21 cellular contexts compared by ENCODE assay signal in the genomic region with DNA sequence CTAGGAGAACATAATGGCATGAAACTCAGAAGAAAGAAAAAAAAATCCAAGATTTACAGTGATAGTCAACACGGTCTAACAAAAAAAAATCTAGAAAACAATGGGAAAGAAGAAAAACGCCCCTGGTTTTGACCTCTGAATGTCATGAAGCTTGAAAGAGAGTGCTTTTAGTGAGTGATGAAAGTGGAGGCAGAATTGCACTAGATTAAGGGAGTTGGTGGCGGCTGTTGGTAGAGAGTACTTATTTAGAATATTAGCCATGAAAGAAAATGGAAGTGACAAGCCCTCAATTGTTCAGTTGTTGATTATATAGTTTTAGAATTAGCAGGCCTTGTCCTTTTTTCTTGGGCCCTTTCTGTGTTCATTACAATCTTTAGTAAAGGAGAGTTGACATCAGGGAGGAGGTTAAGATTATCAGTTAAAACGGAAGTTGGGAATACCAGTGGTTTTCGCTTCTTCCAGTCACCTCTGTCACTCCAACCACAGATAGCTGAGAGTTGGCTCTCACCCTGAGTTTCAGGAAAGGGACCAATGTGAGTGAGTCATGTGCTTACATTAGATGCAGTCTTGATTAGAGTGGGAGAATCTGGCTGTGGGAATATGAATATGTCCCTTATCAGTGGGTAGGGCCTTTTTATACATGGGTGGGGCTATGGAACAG. TPM values are rescaled to one million over a fixed set of nuclear protein-coding genes. Genes with fewer than 3 reads are reported as not detected.
DNase-seq lines count a peak whose midpoint lies in the region; ATAC-seq, FAIRE-seq and TF ChIP-seq lines count a peak whose summit lies in the region.
"Had no signal": no experiment of that assay in that cellular context is flagged by ENCODE, and none has a peak within 500 bp of the region (broad histone marks: within the 10 kb centered on the region; RNA-seq: fewer than 3 reads in every experiment).

No MANE protein-coding gene starts in this region.

- CTCF ChIA-PET in HCT116 (lab: Charles Lee) = no interaction called here

- FAIRE-seq in RCC 7860 (lab: Jason Lieb, UNC) = peak; percentile 97

- no peaks in the 10 kb centered on the region for H3K36me3 ChIP-seq in HCT116 (ENCODE audit: control insufficient read depth in 1 of 2, insufficient read depth in 2 of 2, low read length in 2 of 2)
- H3K36me3 ChIP-seq in spleen = no peaks in the 10 kb centered on the region
- H3K36me3 ChIP-seq: heart right ventricle, tibial nerve had no signal

- peaks cover 30 to 66% of the 10 kb centered on the region in 2 experiments for H3K4me1 ChIP-seq in HCT116 (ENCODE audit: control insufficient read depth in 1 of 2, insufficient read depth in 2 of 2, low read length in 2 of 2)
- H3K4me1 ChIP-seq in spleen = peaks cover 0 to 8% (median 4%) of the 10 kb centered on the region in 6 donors
- H3K4me1 ChIP-seq: tibial nerve had no signal

- peaks cover 7% of the 10 kb centered on the region for H3K4me1 Mint-ChIP-seq in activated naive CD8-positive, alpha-beta T cell treated with anti-CD3 and anti-CD28 coated beads, Interleukin-2, amount 50 U/mL, for 24 hours
- H3K4me1 Mint-ChIP-seq: nephron had no signal

- peak overlapping the region; percentile 25 for H2AFZ ChIP-seq in HCT116 (ENCODE audit: low read depth, low read length, poor library complexity, severe bottlenecking)

- H3K27me3 Mint-ChIP-seq in activated naive CD8-positive, alpha-beta T cell treated with anti-CD3 and anti-CD28 coated beads, Interleukin-2, amount 50 U/mL, for 24 hours = peaks cover under 1% of the 10 kb centered on the region

- peak overlapping the region; percentile 28 for H3K9ac ChIP-seq in HCT116 (ENCODE audit: low read length)

- H3K27ac ChIP-seq in HCT116 (ENCODE audit: low read depth, low read length) = peak overlapping the region; percentile 86
- H3K27ac ChIP-seq in spleen = no peak overlapping the region
- H3K27ac ChIP-seq: C4-2B, heart right ventricle, tibial nerve had no signal

- H3K36me3 Mint-ChIP-seq in activated naive CD8-positive, alpha-beta T cell treated with anti-CD3 and anti-CD28 coated beads, Interleukin-2, amount 50 U/mL, for 24 hours (ENCODE audit: low read depth) = no peaks in the 10 kb centered on the region

- peak overlapping the region in 1 of 2 experiments; percentile 8; a peak in 2 of 4 replicates for H3K4me3 ChIP-seq in HCT116 (replicated peaks in 1 of 2; ENCODE audit: low read depth in 1 of 2, low read length in 2 of 2)
- H3K4me3 ChIP-seq in choroid plexus epithelial cell (ENCODE audit: low read depth, low read length) = no peak overlapping the region
- H3K4me3 ChIP-seq in spleen = no peak overlapping the region
- H3K4me3 ChIP-seq: heart right ventricle, tibial nerve had no signal

- H3K9me3 Mint-ChIP-seq in activated naive CD8-positive, alpha-beta T cell treated with anti-CD3 and anti-CD28 coated beads, Interleukin-2, amount 50 U/mL, for 24 hours = no peaks in the 10 kb centered on the region
- H3K9me3 Mint-ChIP-seq: activated naive CD4-positive, alpha-beta T cell treated with anti-CD3 and anti-CD28 coated beads, Interleukin-2, amount 50 U/mL, for 72 hours; nephron had no signal

- peak; percentile 33; the same call in 1 of the 2 replicates for TF ChIP-seq RAD21 in HCT116 (IDR thresholded peaks at IDR 0.05; ENCODE audit: low read depth)

- peak; percentile 82 for DNase-seq in HCT116 (ENCODE audit: low read depth, low spot score)
- peak; percentile 86 for DNase-seq in RCC 7860 (ENCODE audit: low spot score)
- peak; percentile 68 for DNase-seq in choroid plexus epithelial cell (ENCODE audit: low read depth)
- peak; percentile 64 for DNase-seq in myocyte (ENCODE audit: low read depth)
- no peak for DNase-seq in nucleus accumbens (lab: John Stamatoyannopoulos, UW)
- no peak for DNase-seq in activated naive CD8-positive, alpha-beta T cell treated with anti-CD3 and anti-CD28 coated beads, Interleukin-2, amount 50 U/mL, for 24 hours
- no peak for DNase-seq in spleen
- DNase-seq: cerebellar nuclear complex; DMS79 treated with DMSO at 0.1 percent for 48 hours; heart right ventricle; NCI-H1694; NCI-H510A treated with DMSO at 0.1 percent for 48 hours; retina; stimulated activated CD8-positive, alpha-beta memory T cell treated with anti-CD3 and anti-CD28 coated beads, Interleukin-4, amount 100 ng/mL, for 48 hours; T-helper 1 cell had no signal

- H3K27ac Mint-ChIP-seq in activated naive CD8-positive, alpha-beta T cell treated with anti-CD3 and anti-CD28 coated beads, Interleukin-2, amount 50 U/mL, for 24 hours = no peak overlapping the region
- H3K27ac Mint-ChIP-seq: activated naive CD4-positive, alpha-beta T cell treated with anti-CD3 and anti-CD28 coated beads, Interleukin-2, amount 50 U/mL, for 72 hours; nephron had no signal

- intact Hi-C loops in HCT116 (cut with micrococcal nuclease) (loop anchor here (5.0 kb wide), 3 partner anchors 53 to 278 kb away; a partner anchor contains a TSS), spleen (cut with DNase I; ENCODE audit: low total_unique reads) (no loop called here)

- no peak for TF ChIP-seq POLR2A in HCT116 (IDR thresholded peaks at IDR 0.05; ENCODE audit: borderline replicate concordance, extremely low read depth, insufficient read depth, insufficient read length)
- TF ChIP-seq POLR2A in spleen (IDR thresholded peaks at IDR 0.05) = no peak

- POLR2A ChIA-PET in HCT116 (lab: Charles Lee) = interaction anchor here (0.8 to 2.0 kb wide), 2 partner anchors 50 to 55 kb away, joined by 3 to 11 read pairs; a partner anchor contains a TSS

- H3K9me2 ChIP-seq in HCT116 (ENCODE audit: insufficient read depth) = no peaks in the 10 kb centered on the region; the same call in 1 of the 2 replicates

- BruUV-seq in HCT116 (replicated peaks; lab: Mats Ljungman, UMichigan) = TSS peak; percentile 95

- no peaks in the 10 kb centered on the region for H3K9me3 ChIP-seq in HCT116 (ENCODE audit: control insufficient read depth in 1 of 2, insufficient read depth in 1 of 2, low read depth in 1 of 2, low read length in 2 of 2)
- no peaks in the 10 kb centered on the region for H3K9me3 ChIP-seq in spleen
- H3K9me3 ChIP-seq: heart right ventricle, tibial nerve had no signal

- TF ChIP-seq CTCF in HCT116 (IDR thresholded peaks at IDR 0.05 in 2 of 3, conservative IDR thresholded peaks at IDR 0.05 in 1 of 3; ENCODE audit: borderline replicate concordance in 1 of 3, insufficient read depth in 1 of 3, low read depth in 2 of 3, low read length in 2 of 3) = no peak
- TF ChIP-seq CTCF in choroid plexus epithelial cell (conservative IDR thresholded peaks at IDR 0.05; ENCODE audit: low read depth, low read length) = no peak
- TF ChIP-seq CTCF in spleen (IDR thresholded peaks at IDR 0.05 in 8 of 11, conservative IDR thresholded peaks at IDR 0.05 in 3 of 11) = no peak

- peak overlapping the region; percentile 62 for H3K4me2 ChIP-seq in HCT116 (ENCODE audit: low read length)

- H3K27me3 ChIP-seq in HCT116 (ENCODE audit: insufficient read depth, low read length) (no peaks in the 10 kb centered on the region), spleen (replicated peaks in 1 of 7) (no peaks in the 10 kb centered on the region)
- H3K27me3 ChIP-seq: heart right ventricle, tibial nerve had no signal

- ATAC-seq in HCT116 (peak; percentile 72), HG03460 (IDR thresholded peaks at IDR 0.05; ENCODE audit: unreplicated experiment) (no peak)
- ATAC-seq in activated naive CD8-positive, alpha-beta T cell treated with anti-CD3 and anti-CD28 coated beads, Interleukin-2, amount 50 U/mL, for 24 hours = no peak
- ATAC-seq: activated naive CD4-positive, alpha-beta T cell treated with anti-CD3 and anti-CD28 coated beads, Interleukin-2, amount 50 U/mL, for 72 hours; heart right ventricle; left lobe of liver had no signal

- no peak overlapping the region for H3K4me3 Mint-ChIP-seq in activated naive CD8-positive, alpha-beta T cell treated with anti-CD3 and anti-CD28 coated beads, Interleukin-2, amount 50 U/mL, for 24 hours
- H3K4me3 Mint-ChIP-seq: nephron had no signal

- 75 to 83% (median 80%) methylated on average over 5 of the region's 5 CpGs for WGBS in spleen, 5 donors

- H4K20me1 ChIP-seq in HCT116 (ENCODE audit: insufficient read depth) = no peaks in the 10 kb centered on the region

- H3K79me2 ChIP-seq in HCT116 (ENCODE audit: insufficient read depth, low read length) = no peaks in the 10 kb centered on the region

- RAD21 ChIA-PET in HCT116 (lab: Charles Lee; ENCODE audit: low non-redundant PET in 1 of 2, low total read pairs in 2 of 2, uncharacterized antibody in 2 of 2, unreplicated experiment in 2 of 2) = no interaction called here

TF ChIP-seq in HCT116, 20 proteins besides CTCF, POLR2A, EP300 and RAD21 (continues in another document):
- peak; percentile 65 for TF ChIP-seq CEBPB (IDR thresholded peaks at IDR 0.05; ENCODE audit: low read depth)
- peak; percentile 72; the same call in 1 of the 2 replicates for TF ChIP-seq CBX3 (IDR thresholded peaks at IDR 0.05; ENCODE audit: low read depth)
- peak; percentile 48 for TF ChIP-seq SRF (IDR thresholded peaks at IDR 0.05; ENCODE audit: low read depth)
- TF ChIP-seq SP1 (IDR thresholded peaks at IDR 0.05; ENCODE audit: low read depth) = peak; percentile 86
- TF ChIP-seq, protein P1, sequence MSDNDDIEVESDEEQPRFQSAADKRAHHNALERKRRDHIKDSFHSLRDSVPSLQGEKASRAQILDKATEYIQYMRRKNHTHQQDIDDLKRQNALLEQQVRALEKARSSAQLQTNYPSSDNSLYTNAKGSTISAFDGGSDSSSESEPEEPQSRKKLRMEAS (IDR thresholded peaks at IDR 0.05) = peak; percentile 47; the same call in 1 of the 2 replicates
- TF ChIP-seq TCF7L2 (IDR thresholded peaks at IDR 0.05; ENCODE audit: borderline replicate concordance, extremely low read depth, insufficient read depth, insufficient read length) = no peak
- TF ChIP-seq SIN3A (IDR thresholded peaks at IDR 0.05; ENCODE audit: low read depth) = peak; percentile 59; the same call in 1 of the 2 replicates
- TF ChIP-seq POLR2AphosphoS5 (IDR thresholded peaks at IDR 0.05; ENCODE audit: low read depth, low read length) = peak; percentile 75
- TF ChIP-seq EZH2phosphoT487 (IDR thresholded peaks at IDR 0.05; ENCODE audit: borderline replicate concordance) = no peak
- TF ChIP-seq ELF1 (IDR thresholded peaks at IDR 0.05; ENCODE audit: borderline replicate concordance, low read depth) = peak; percentile 29; the same call in 1 of the 2 replicates
- no peak for TF ChIP-seq EGR1 (IDR thresholded peaks at IDR 0.05; ENCODE audit: low read depth)

RNA-seq across cellular contexts. Expression of a gene that starts 29.7 kb away (rescaled TPM):
- 498 TPM for total RNA-seq in HCT116 (2021; ENCODE audit: unreplicated experiment)
- 167 and 184 TPM in 2 replicates for polyA plus RNA-seq in HCT116 (2012)
- total RNA-seq in myocyte = 0.05 TPM in 1 of 2 replicates, not detected in the other
- polyA plus RNA-seq in myocyte (2012) = not detected
- 10 to 100 TPM in 1 of 7 donors, 1 to 10 TPM in 3, under 1 TPM in 3; 0.13 to 12.3 (median 1.3) TPM for total RNA-seq in spleen
- polyA plus RNA-seq in spleen = under 1 TPM; 0.03 to 0.17 (median 0.07) TPM

RNA-seq across cellular contexts. Expression of a gene that starts 50.3 kb away (rescaled TPM):
- 739 TPM for total RNA-seq in HCT116 (2021; ENCODE audit: unreplicated experiment)
- polyA plus RNA-seq in HCT116 (2012) = 858 and 927 TPM in 2 replicates
- not detected in 2 replicates for total RNA-seq in myocyte
- polyA plus RNA-seq in myocyte (2012) = 0.10 TPM
- 10 to 100 TPM in 3 of 7 donors, 1 to 10 TPM in 3, under 1 TPM in 1; 0.57 to 37.4 (median 5.4) TPM for total RNA-seq in spleen
- polyA plus RNA-seq in spleen = 1 to 10 TPM in 1 of 3 donors, under 1 TPM in 2; 0.51 to 5.6 (median 0.63) TPM

Comparison
In these comparisons a context has a peak if more than half of its experiments do, and no peak if none do; other contexts are left out.
1. DNase-seq: peak in HCT116 (single experiment), RCC 7860 (single experiment), choroid plexus epithelial cell (single experiment) and myocyte (single experiment); none in nucleus accumbens (0 of 56), activated naive CD8-positive, alpha-beta T cell treated with anti-CD3 and anti-CD28 coated beads, Interleukin-2, amount 50 U/mL, for 24 hours (single experiment) and spleen (single experiment).
2. RNA of a gene that starts 29.7 kb away (total RNA-seq): 498 TPM in HCT116 (single experiment); 0.13 to 12.3 TPM in spleen and 0.05 TPM in myocyte; every median in the first group is over 10 times any median in the second.
3. RNA of a gene that starts 50.3 kb away (total RNA-seq): 739 TPM in HCT116 (single experiment); 0.57 to 37.4 TPM in spleen and not detected in myocyte; every median in the first group is over 10 times any median in the second.